19 cellular contexts compared by ENCODE assay signal in the genomic region with DNA sequence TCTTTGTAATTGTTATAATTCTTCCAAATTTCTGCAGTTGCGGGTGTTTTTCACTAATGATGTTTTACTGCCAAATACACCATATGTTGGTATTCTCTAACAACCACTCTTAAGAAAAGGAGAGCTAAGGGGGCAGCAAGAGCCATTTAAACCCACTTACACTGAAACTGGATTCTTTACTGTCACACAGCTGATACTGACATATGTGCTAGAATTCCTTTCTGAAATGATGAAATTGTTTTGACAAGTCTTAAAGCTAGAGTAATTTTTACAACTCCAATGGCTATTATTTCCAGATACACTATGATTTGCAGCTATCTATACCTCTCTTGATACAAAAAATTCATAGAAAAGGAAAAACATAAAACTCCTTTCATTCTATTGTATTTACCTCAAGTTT.
DNase-seq lines count a peak whose midpoint lies in the region; ATAC-seq and TF ChIP-seq lines count a peak whose summit lies in the region.
"Had no signal": no experiment of that assay in that cellular context is flagged by ENCODE, and none has a peak within 500 bp of the region (broad histone marks: within the 10 kb centered on the region; RNA-seq: fewer than 3 reads in every experiment).

No MANE protein-coding gene starts in this region.

- H3K4me3 Mint-ChIP-seq in activated CD8-positive, alpha-beta memory T cell treated with anti-CD3 and anti-CD28 coated beads, Interleukin-2, amount 10 ng/mL, durations not matched to agents 7 days and 5 days: no peak overlapping the region
- H3K4me3 Mint-ChIP-seq: CD14-positive monocyte; CD4-positive, alpha-beta memory T cell; HFFc6 had no signal

- no peaks in the 10 kb centered on the region for H3K27me3 ChIP-seq in smooth muscle cell (ENCODE audit: low read depth)
- H3K27me3 ChIP-seq: BLaER1 had no signal

- H3K36me3 Mint-ChIP-seq in activated CD8-positive, alpha-beta memory T cell treated with anti-CD3 and anti-CD28 coated beads, Interleukin-2, amount 10 ng/mL, durations not matched to agents 7 days and 5 days: no peaks in the 10 kb centered on the region
- H3K36me3 Mint-ChIP-seq: CD14-positive monocyte; CD4-positive, alpha-beta memory T cell had no signal

- no peak for ATAC-seq in activated CD8-positive, alpha-beta memory T cell treated with anti-CD3 and anti-CD28 coated beads, Interleukin-2, amount 10 ng/mL, durations not matched to agents 7 days and 5 days
- ATAC-seq: HCT116 had no signal

- no peak overlapping the region for H3K4me2 ChIP-seq in smooth muscle cell
- H3K4me2 ChIP-seq: BLaER1 had no signal

- H3K4me1 ChIP-seq in smooth muscle cell (ENCODE audit: low read depth): no peaks in the 10 kb centered on the region
- H3K4me1 ChIP-seq: BLaER1 had no signal

- no peaks in the 10 kb centered on the region for H3K4me1 Mint-ChIP-seq in activated CD8-positive, alpha-beta memory T cell treated with anti-CD3 and anti-CD28 coated beads, Interleukin-2, amount 10 ng/mL, durations not matched to agents 7 days and 5 days
- H3K4me1 Mint-ChIP-seq: CD14-positive monocyte; CD4-positive, alpha-beta memory T cell had no signal

- H3K79me2 ChIP-seq in smooth muscle cell (ENCODE audit: low read depth): no peaks in the 10 kb centered on the region

- peak overlapping the region; percentile 1 for H2AFZ ChIP-seq in smooth muscle cell (ENCODE audit: low read depth)

- no peaks in the 10 kb centered on the region for H3F3A ChIP-seq in smooth muscle cell (ENCODE audit: low read depth)

- H3K9me3 Mint-ChIP-seq in activated CD8-positive, alpha-beta memory T cell treated with anti-CD3 and anti-CD28 coated beads, Interleukin-2, amount 10 ng/mL, durations not matched to agents 7 days and 5 days (ENCODE audit: low read depth): peaks cover 4% of the 10 kb centered on the region
- H3K9me3 Mint-ChIP-seq: HFFc6 had no signal

- no peaks in the 10 kb centered on the region for H3K36me3 ChIP-seq in smooth muscle cell (ENCODE audit: low read depth)
- H3K36me3 ChIP-seq: BLaER1 had no signal

- CTCF ChIA-PET in activated CD8-positive, alpha-beta memory T cell treated with anti-CD3 and anti-CD28 coated beads, Interleukin-2, amount 10 ng/mL, durations not matched to agents 7 days and 5 days (lab: Charles Lee): no interaction called here

- peak; percentile 14 for DNase-seq in DMS 273 treated with DMSO at 0.1 percent for 48 hours (lab: John Stamatoyannopoulos, UW)
- DNase-seq in NCI-H2171 treated with DMSO at 0.1 percent for 48 hours (lab: John Stamatoyannopoulos, UW): peak; percentile 77
- DNase-seq in NCI-H69 (lab: John Stamatoyannopoulos, UW): peak; percentile 12
- no peak for DNase-seq in smooth muscle cell (lab: John Stamatoyannopoulos, UW; ENCODE audit: unreplicated experiment)
- no peak for DNase-seq in NCI-H2196 (lab: John Stamatoyannopoulos, UW; ENCODE audit: unreplicated experiment)
- no peak for DNase-seq in SKM-1 (lab: John Stamatoyannopoulos, UW; ENCODE audit: unreplicated experiment)
- DNase-seq in activated CD8-positive, alpha-beta memory T cell treated with anti-CD3 and anti-CD28 coated beads, Interleukin-2, amount 10 ng/mL, durations not matched to agents 7 days and 5 days: no peak
- DNase-seq: 8988T; Calu3; CD4-positive, alpha-beta memory T cell; DMS79; GDM1; GOT3; H7; HFFc6; IMR-90 had no signal

- no peaks in the 10 kb centered on the region for H3K27me3 Mint-ChIP-seq in activated CD8-positive, alpha-beta memory T cell treated with anti-CD3 and anti-CD28 coated beads, Interleukin-2, amount 10 ng/mL, durations not matched to agents 7 days and 5 days
- H3K27me3 Mint-ChIP-seq: CD4-positive, alpha-beta memory T cell had no signal

- H3K27ac ChIP-seq in smooth muscle cell (ENCODE audit: low read depth): no peak overlapping the region
- H3K27ac ChIP-seq: BLaER1 had no signal

- no peak overlapping the region for H3K27ac Mint-ChIP-seq in activated CD8-positive, alpha-beta memory T cell treated with anti-CD3 and anti-CD28 coated beads, Interleukin-2, amount 10 ng/mL, durations not matched to agents 7 days and 5 days
- H3K27ac Mint-ChIP-seq: CD14-positive monocyte; CD4-positive, alpha-beta memory T cell; HFFc6 had no signal

- H4K20me1 ChIP-seq in smooth muscle cell (ENCODE audit: low read depth): no peaks in the 10 kb centered on the region
- H4K20me1 ChIP-seq: BLaER1 had no signal

- no peak overlapping the region for H3K9ac ChIP-seq in smooth muscle cell (ENCODE audit: low read depth)
- H3K9ac ChIP-seq: BLaER1 had no signal

- H3K4me3 ChIP-seq in smooth muscle cell: no peak overlapping the region
- H3K4me3 ChIP-seq: BLaER1 had no signal

- 96% methylated on average over 1 of the region's 1 CpG for WGBS in smooth muscle cell (ENCODE audit: low lambda C conversion rate)

- TF ChIP-seq CTCF in smooth muscle cell (IDR thresholded peaks at IDR 0.05; ENCODE audit: borderline replicate concordance, insufficient read depth, poor library complexity, severe bottlenecking): no peak

- no peaks in the 10 kb centered on the region for H3K9me3 ChIP-seq in smooth muscle cell (replicated peaks; ENCODE audit: low read depth)
- H3K9me3 ChIP-seq: BLaER1 had no signal

Comparison
In these comparisons a context has a peak if more than half of its experiments do, and no peak if none do; other contexts are left out.
1. DNase-seq: peak in DMS 273 treated with DMSO at 0.1 percent for 48 hours (single experiment), NCI-H2171 treated with DMSO at 0.1 percent for 48 hours (single experiment) and NCI-H69 (single experiment); none in smooth muscle cell (single experiment), NCI-H2196 (single experiment), SKM-1 (single experiment) and activated CD8-positive, alpha-beta memory T cell treated with anti-CD3 and anti-CD28 coated beads, Interleukin-2, amount 10 ng/mL, durations not matched to agents 7 days and 5 days (single experiment).